ENCODE assay signal across 25 cellular contexts in genomic region chr6:117142995-117143394, GRCh38.
"Had no signal": no experiment of that assay in that cellular context is flagged by ENCODE, and none has a peak within 500 bp of the region (broad histone marks: within the 10 kb centered on the region; RNA-seq: fewer than 3 reads in every experiment).

No MANE protein-coding gene starts in this region.

- H3K4me3 ChIP-seq: breast epithelium, left lung, mucosa of descending colon, right lobe of liver, thoracic aorta had no signal

- H3K4me1 Mint-ChIP-seq: activated CD8-positive, alpha-beta memory T cell treated with anti-CD3 and anti-CD28 coated beads, Interleukin-2, amount 10 ng/mL, durations not matched to agents 7 days and 5 days; activated naive CD4-positive, alpha-beta T cell treated with anti-CD3 and anti-CD28 coated beads, Interleukin-2, amount 50 U/mL, for 24 hours; central memory CD8-positive, alpha-beta T cell; stimulated activated effector memory CD8-positive, alpha-beta T cell treated with anti-CD3 and anti-CD28 coated beads, Interleukin-12 subunit alpha, Interleukin-12 subunit beta, amount 100 ng/mL, for 72 hours had no signal

- H3K36me3 ChIP-seq: breast epithelium, left lung, right lobe of liver, thoracic aorta had no signal

- H3K9me3 ChIP-seq: mucosa of descending colon, right lobe of liver, thoracic aorta had no signal

- H3K9me3 Mint-ChIP-seq: activated naive CD4-positive, alpha-beta T cell treated with anti-CD3 and anti-CD28 coated beads, Interleukin-2, amount 50 U/mL, for 24 hours; stimulated activated effector memory CD8-positive, alpha-beta T cell treated with anti-CD3 and anti-CD28 coated beads, Interleukin-12 subunit alpha, Interleukin-12 subunit beta, amount 100 ng/mL, for 72 hours had no signal

- H3K27ac ChIP-seq: breast epithelium, left lung, right lobe of liver, thoracic aorta had no signal

- H3K27me3 ChIP-seq: breast epithelium, left lung, right lobe of liver had no signal

- DNase-seq: activated CD4-positive, CD25-positive, alpha-beta regulatory T cell treated with anti-CD3 and anti-CD28 coated beads, Interleukin-2, amount 50 U/mL, for 72 hours; activated CD8-positive, alpha-beta memory T cell treated with anti-CD3 and anti-CD28 coated beads, Interleukin-2, amount 10 ng/mL, durations not matched to agents 7 days and 5 days; activated CD8-positive, alpha-beta T cell treated with anti-CD3 and anti-CD28 coated beads, Interleukin-2, amount 10 ng/mL, durations not matched to agents 7 days and 5 days; activated T-cell treated with anti-CD3 and anti-CD28 coated beads, Interleukin-2, amount 50 U/mL, for 48 hours; endodermal cell; foreskin fibroblast; kidney glomerular epithelial cell; left lung; mucosa of descending colon; right lobe of liver; small intestine; stimulated activated CD4-positive, alpha-beta T cell treated with anti-CD3 and anti-CD28 coated beads, Interleukin-4, amount 100 ng/mL, for 24 hours; T1000; trophoblast cell had no signal

- ATAC-seq: activated CD8-positive, alpha-beta memory T cell treated with anti-CD3 and anti-CD28 coated beads, Interleukin-2, amount 10 ng/mL, durations not matched to agents 7 days and 5 days; activated CD8-positive, alpha-beta T cell treated with anti-CD3 and anti-CD28 coated beads, Interleukin-2, amount 10 ng/mL, durations not matched to agents 7 days and 5 days; esophagus mucosa; left lung; mucosa of descending colon; natural killer cell treated with Interleukin-12 subunit alpha and Interleukin-12 subunit beta and Interleukin-15 and Interleukin-18, amount 100 ng/mL, for 72 hours; right lobe of liver; stimulated activated effector memory CD8-positive, alpha-beta T cell treated with anti-CD3 and anti-CD28 coated beads, Interleukin-12 subunit alpha, Interleukin-12 subunit beta, amount 100 ng/mL, for 72 hours had no signal

- H3K27ac Mint-ChIP-seq: activated CD8-positive, alpha-beta memory T cell treated with anti-CD3 and anti-CD28 coated beads, Interleukin-2, amount 10 ng/mL, durations not matched to agents 7 days and 5 days; activated CD8-positive, alpha-beta T cell treated with anti-CD3 and anti-CD28 coated beads, Interleukin-2, amount 10 ng/mL, durations not matched to agents 7 days and 5 days; activated naive CD4-positive, alpha-beta T cell treated with anti-CD3 and anti-CD28 coated beads, Interleukin-2, amount 50 U/mL, for 24 hours; activated T-helper 2 cell treated with anti-CD3 and anti-CD28 coated beads, Interferon-gamma antibody, Interleukin-2, Interleukin-4, amounts not matched to agents 10 μg/mL and 5 μg/mL and 100 μg/mL, durations not matched to agents 14 hours and 24 hours and 36 hours; dendritic cell treated with granulocyte-macrophage colony-stimulating factor and Interleukin-4, amounts not matched to agents 40 ng/mL and 50 ng/mL, for 4 days; endodermal cell; natural killer cell treated with Interleukin-12 subunit alpha and Interleukin-12 subunit beta and Interleukin-15 and Interleukin-18, amount 100 ng/mL, for 72 hours; stimulated activated effector memory CD8-positive, alpha-beta T cell treated with anti-CD3 and anti-CD28 coated beads, Interleukin-12 subunit alpha, Interleukin-12 subunit beta, amount 100 ng/mL, for 72 hours; stimulated activated naive CD8-positive, alpha-beta T cell treated with anti-CD3 and anti-CD28 coated beads, Interleukin-15, Interleukin-2, amounts not matched to agents 100 ng/mL and 50 ng/mL, for 24 hours; T-helper 1 cell treated with Interleukin-12 subunit alpha and Interleukin-12 subunit beta and Interleukin-4 antibody, amounts not matched to agents 30 μg/mL and 1 μg/mL, for 36 hours had no signal

- H3K36me3 Mint-ChIP-seq: activated CD8-positive, alpha-beta memory T cell treated with anti-CD3 and anti-CD28 coated beads, Interleukin-2, amount 10 ng/mL, durations not matched to agents 7 days and 5 days; activated naive CD4-positive, alpha-beta T cell treated with anti-CD3 and anti-CD28 coated beads, Interleukin-2, amount 50 U/mL, for 24 hours; natural killer cell treated with Interleukin-12 subunit alpha and Interleukin-12 subunit beta and Interleukin-15 and Interleukin-18, amount 100 ng/mL, for 72 hours; stimulated activated effector memory CD8-positive, alpha-beta T cell treated with anti-CD3 and anti-CD28 coated beads, Interleukin-12 subunit alpha, Interleukin-12 subunit beta, amount 100 ng/mL, for 72 hours had no signal

- H3K4me3 Mint-ChIP-seq: activated CD8-positive, alpha-beta memory T cell treated with anti-CD3 and anti-CD28 coated beads, Interleukin-2, amount 10 ng/mL, durations not matched to agents 7 days and 5 days; activated CD8-positive, alpha-beta T cell treated with anti-CD3 and anti-CD28 coated beads, Interleukin-2, amount 10 ng/mL, durations not matched to agents 7 days and 5 days; activated naive CD4-positive, alpha-beta T cell treated with anti-CD3 and anti-CD28 coated beads, Interleukin-2, amount 50 U/mL, for 24 hours; central memory CD8-positive, alpha-beta T cell; dendritic cell treated with granulocyte-macrophage colony-stimulating factor and Interleukin-4, amounts not matched to agents 40 ng/mL and 50 ng/mL, for 4 days; endodermal cell; natural killer cell treated with Interleukin-12 subunit alpha and Interleukin-12 subunit beta and Interleukin-15 and Interleukin-18, amount 100 ng/mL, for 72 hours; stimulated activated effector memory CD8-positive, alpha-beta T cell treated with anti-CD3 and anti-CD28 coated beads, Interleukin-12 subunit alpha, Interleukin-12 subunit beta, amount 100 ng/mL, for 72 hours; stimulated activated naive CD8-positive, alpha-beta T cell treated with anti-CD3 and anti-CD28 coated beads, Interleukin-15, Interleukin-2, amounts not matched to agents 100 ng/mL and 50 ng/mL, for 24 hours; T-helper 1 cell treated with Interleukin-12 subunit alpha and Interleukin-12 subunit beta and Interleukin-4 antibody, amounts not matched to agents 30 μg/mL and 1 μg/mL, for 36 hours had no signal

- H3K4me1 ChIP-seq: breast epithelium, left lung, right lobe of liver had no signal

- H3K27me3 Mint-ChIP-seq: activated CD8-positive, alpha-beta memory T cell treated with anti-CD3 and anti-CD28 coated beads, Interleukin-2, amount 10 ng/mL, durations not matched to agents 7 days and 5 days; activated naive CD4-positive, alpha-beta T cell treated with anti-CD3 and anti-CD28 coated beads, Interleukin-2, amount 50 U/mL, for 24 hours; central memory CD8-positive, alpha-beta T cell; dendritic cell treated with granulocyte-macrophage colony-stimulating factor and Interleukin-4, amounts not matched to agents 40 ng/mL and 50 ng/mL, for 4 days; natural killer cell treated with Interleukin-12 subunit alpha and Interleukin-12 subunit beta and Interleukin-15 and Interleukin-18, amount 100 ng/mL, for 72 hours; stimulated activated naive CD8-positive, alpha-beta T cell treated with anti-CD3 and anti-CD28 coated beads, Interleukin-15, Interleukin-2, amounts not matched to agents 100 ng/mL and 50 ng/mL, for 24 hours had no signal
